In the genomic region with DNA sequence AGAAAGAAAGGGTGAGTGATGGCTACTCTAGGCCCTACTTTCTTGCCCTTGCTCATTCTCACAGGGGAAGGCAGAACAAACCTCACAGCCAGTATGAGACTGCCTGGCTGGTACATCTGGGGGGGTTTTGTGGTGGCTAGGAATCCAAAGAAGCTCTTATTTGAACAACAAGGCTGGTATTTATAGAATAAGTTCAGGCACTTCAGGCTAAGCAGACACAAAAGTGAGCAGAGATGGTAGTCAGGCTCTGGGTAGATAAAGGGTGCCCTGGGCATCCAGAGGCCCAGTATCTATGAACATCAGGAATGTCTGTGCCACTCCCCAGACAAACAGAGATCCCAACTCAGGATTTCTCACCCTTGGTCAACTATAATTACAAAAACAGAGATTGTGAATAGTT, we compare ENCODE assay signal across 12 cellular contexts. TPM values are rescaled to one million over a fixed set of nuclear protein-coding genes. Genes with fewer than 3 reads are reported as not detected.
A peak's percentile ranks its signal among the peaks of the same experiment; 100 is the strongest.
DNase-seq lines count a peak whose midpoint lies in the region; ATAC-seq and TF ChIP-seq lines count a peak whose summit lies in the region.
"Had no signal": no experiment of that assay in that cellular context is flagged by ENCODE, and none has a peak within 500 bp of the region (broad histone marks: within the 10 kb centered on the region; RNA-seq: fewer than 3 reads in every experiment).

No MANE protein-coding gene starts in this region.

- H3K4me1 Mint-ChIP-seq in activated CD4-positive, alpha-beta T cell treated with anti-CD3 and anti-CD28 coated beads, Interleukin-2, amount 10 ng/mL, durations not matched to agents 7 days and 5 days: no peaks in the 10 kb centered on the region

- H3K36me3 ChIP-seq in PC-3 (ENCODE audit: low read depth, low read length): no peaks in the 10 kb centered on the region
- H3K36me3 ChIP-seq in osteoblast (ENCODE audit: insufficient read depth, low read length): no peaks in the 10 kb centered on the region
- H3K36me3 ChIP-seq in upper lobe of right lung: no peaks in the 10 kb centered on the region
- H3K36me3 ChIP-seq: breast epithelium had no signal

- no peaks in the 10 kb centered on the region for H3K9me3 Mint-ChIP-seq in activated CD4-positive, alpha-beta T cell treated with anti-CD3 and anti-CD28 coated beads, Interleukin-2, amount 10 ng/mL, durations not matched to agents 7 days and 5 days
- H3K9me3 Mint-ChIP-seq: activated CD4-positive, alpha-beta T cell treated with anti-CD3 and anti-CD28 coated beads, Interleukin-2, amount 10 ng/mL, durations not matched to agents 24 days and 14 days; memory B cell had no signal

- ATAC-seq in PC-3 (no peak), upper lobe of right lung (no peak)

- BruUV-seq in PC-3 (replicated peaks; lab: Mats Ljungman, UMichigan): no TSS peak

- DNase-seq in AG10803 (ENCODE audit: low read depth) (peak; percentile 75), PC-3 (no peak), dedifferentiated amniotic fluid mesenchymal stem cell (ENCODE audit: extremely low spot score) (peak; percentile 44), osteoblast (ENCODE audit: insufficient read length, low spot score, missing footprints) (no peak), upper lobe of right lung (no peak), SW 1271 (lab: John Stamatoyannopoulos, UW) (no peak), SHP77 (lab: John Stamatoyannopoulos, UW) (no peak)
- DNase-seq in activated CD4-positive, alpha-beta T cell treated with anti-CD3 and anti-CD28 coated beads, Interleukin-2, amount 10 ng/mL, durations not matched to agents 7 days and 5 days: no peak
- DNase-seq: activated CD4-positive, alpha-beta T cell treated with anti-CD3 and anti-CD28 coated beads, Interleukin-2, amount 10 ng/mL, durations not matched to agents 24 days and 14 days; T-helper 1 cell had no signal

- peaks cover 49% of the 10 kb centered on the region for H3K4me1 ChIP-seq in PC-3 (ENCODE audit: insufficient read depth, low read length)
- peaks cover 70% of the 10 kb centered on the region for H3K4me1 ChIP-seq in osteoblast (ENCODE audit: insufficient read depth, low read length)
- peaks cover 12% of the 10 kb centered on the region for H3K4me1 ChIP-seq in upper lobe of right lung
- H3K4me1 ChIP-seq: breast epithelium had no signal

- H2AFZ ChIP-seq in PC-3 (ENCODE audit: low read length): peak overlapping the region; percentile 35; the same call in 1 of the 2 replicates
- peak overlapping the region; percentile 78 for H2AFZ ChIP-seq in osteoblast (ENCODE audit: low read length)

- no peak for TF ChIP-seq CTCF in AG10803 (conservative IDR thresholded peaks at IDR 0.05; ENCODE audit: low read length)
- TF ChIP-seq CTCF in PC-3 (conservative IDR thresholded peaks at IDR 0.05; ENCODE audit: low read depth, low read length): no peak
- TF ChIP-seq CTCF in osteoblast (IDR thresholded peaks at IDR 0.05; ENCODE audit: extremely low read depth, low read depth, low read length): no peak
- no peak for TF ChIP-seq CTCF in upper lobe of right lung (IDR thresholded peaks at IDR 0.05)

- CTCF ChIA-PET in PC-3 (lab: Charles Lee): no interaction called here
- CTCF ChIA-PET in activated CD4-positive, alpha-beta T cell treated with anti-CD3 and anti-CD28 coated beads, Interleukin-2, amount 10 ng/mL, durations not matched to agents 7 days and 5 days (lab: Charles Lee): interaction anchor here (0.6 to 0.9 kb wide), 2 partner anchors 19 to 21 kb away, joined by 3 to 6 read pairs; no protein-coding TSS in a partner anchor

- no peak overlapping the region for H3K4me3 ChIP-seq in AG10803 (ENCODE audit: low read length)
- H3K4me3 ChIP-seq in PC-3 (ENCODE audit: low read length): no peak overlapping the region
- no peak overlapping the region for H3K4me3 ChIP-seq in osteoblast (ENCODE audit: insufficient read depth, low read length)
- no peak overlapping the region for H3K4me3 ChIP-seq in upper lobe of right lung
- H3K4me3 ChIP-seq: breast epithelium had no signal

- POLR2A ChIA-PET in PC-3 (lab: Charles Lee; ENCODE audit: unreplicated experiment): no interaction called here
- POLR2A ChIA-PET in activated CD4-positive, alpha-beta T cell treated with anti-CD3 and anti-CD28 coated beads, Interleukin-2, amount 10 ng/mL, durations not matched to agents 7 days and 5 days (lab: Charles Lee): no interaction called here

- no peaks in the 10 kb centered on the region for H3K36me3 Mint-ChIP-seq in activated CD4-positive, alpha-beta T cell treated with anti-CD3 and anti-CD28 coated beads, Interleukin-2, amount 10 ng/mL, durations not matched to agents 7 days and 5 days (ENCODE audit: low read depth)
- H3K36me3 Mint-ChIP-seq: memory B cell had no signal

- no peaks in the 10 kb centered on the region for H3K9me2 ChIP-seq in PC-3 (replicated peaks; ENCODE audit: low read length)

- no peaks in the 10 kb centered on the region for H3K27me3 ChIP-seq in PC-3 (ENCODE audit: low read length)
- H3K27me3 ChIP-seq in osteoblast (ENCODE audit: insufficient read depth, low read length): no peaks in the 10 kb centered on the region
- H3K27me3 ChIP-seq in upper lobe of right lung: no peaks in the 10 kb centered on the region
- H3K27me3 ChIP-seq: breast epithelium had no signal

- no peaks in the 10 kb centered on the region for H3K9me3 ChIP-seq in PC-3 (ENCODE audit: low read length)
- H3K9me3 ChIP-seq in osteoblast (ENCODE audit: low read depth, low read length): no peaks in the 10 kb centered on the region
- no peaks in the 10 kb centered on the region for H3K9me3 ChIP-seq in upper lobe of right lung
- H3K9me3 ChIP-seq: breast epithelium had no signal

- H3K79me2 ChIP-seq in PC-3 (ENCODE audit: low read length) (no peaks in the 10 kb centered on the region), osteoblast (ENCODE audit: insufficient read depth, low read length) (peaks cover 8% of the 10 kb centered on the region)

- no peak overlapping the region for H3K4me2 ChIP-seq in PC-3 (ENCODE audit: low read length)
- no peak overlapping the region for H3K4me2 ChIP-seq in osteoblast (ENCODE audit: insufficient read depth, low read length)

- no peak overlapping the region for H3K9ac ChIP-seq in PC-3 (ENCODE audit: low read length)

- no peak overlapping the region for H3K4me3 Mint-ChIP-seq in activated CD4-positive, alpha-beta T cell treated with anti-CD3 and anti-CD28 coated beads, Interleukin-2, amount 10 ng/mL, durations not matched to agents 7 days and 5 days
- H3K4me3 Mint-ChIP-seq: activated CD4-positive, alpha-beta T cell treated with anti-CD3 and anti-CD28 coated beads, Interleukin-2, amount 10 ng/mL, durations not matched to agents 24 days and 14 days; memory B cell had no signal

- no peaks in the 10 kb centered on the region for H4K20me1 ChIP-seq in PC-3 (ENCODE audit: low read length)
- H4K20me1 ChIP-seq in osteoblast (ENCODE audit: insufficient read depth, low read length): no peaks in the 10 kb centered on the region

- peaks cover 10% of the 10 kb centered on the region for H3F3A ChIP-seq in PC-3 (ENCODE audit: low read length, unreplicated experiment)

- H3K27ac ChIP-seq in PC-3 (ENCODE audit: low read length) (no peak overlapping the region), osteoblast (ENCODE audit: low read depth, low read length) (peak overlapping the region; percentile 60), upper lobe of right lung (no peak overlapping the region)
- H3K27ac ChIP-seq: breast epithelium had no signal

- intact Hi-C loops in PC-3 (cut with micrococcal nuclease): no loop called here
- intact Hi-C loops in upper lobe of right lung (cut with DNase I): no loop called here

- no peak overlapping the region for H3K27ac Mint-ChIP-seq in activated CD4-positive, alpha-beta T cell treated with anti-CD3 and anti-CD28 coated beads, Interleukin-2, amount 10 ng/mL, durations not matched to agents 7 days and 5 days
- H3K27ac Mint-ChIP-seq: activated CD4-positive, alpha-beta T cell treated with anti-CD3 and anti-CD28 coated beads, Interleukin-2, amount 10 ng/mL, durations not matched to agents 24 days and 14 days; memory B cell had no signal

- no peaks in the 10 kb centered on the region for H3K27me3 Mint-ChIP-seq in activated CD4-positive, alpha-beta T cell treated with anti-CD3 and anti-CD28 coated beads, Interleukin-2, amount 10 ng/mL, durations not matched to agents 7 days and 5 days
- H3K27me3 Mint-ChIP-seq: activated CD4-positive, alpha-beta T cell treated with anti-CD3 and anti-CD28 coated beads, Interleukin-2, amount 10 ng/mL, durations not matched to agents 24 days and 14 days; memory B cell had no signal

RNA-seq across cellular contexts. Expression of gene RTN4, which starts 57.2 kb away (rescaled TPM):
- total RNA-seq in PC-3 (2014; rRNA removed): 150 and 170 TPM in 2 replicates
- 316 and 355 TPM in 2 replicates for total RNA-seq in osteoblast
- total RNA-seq in upper lobe of right lung: 275 TPM
- 10 to 100 TPM; 77.1 to 79.9 TPM for total RNA-seq in activated CD4-positive, alpha-beta T cell treated with anti-CD3 and anti-CD28 coated beads, Interleukin-2, amount 10 ng/mL, durations not matched to agents 7 days and 5 days

Comparison
In these comparisons a context has a peak if more than half of its experiments do, and no peak if none do; other contexts are left out.
1. DNase-seq: peak in AG10803 (single experiment) and dedifferentiated amniotic fluid mesenchymal stem cell (single experiment); none in PC-3 (single experiment), osteoblast (single experiment), upper lobe of right lung (single experiment), SW 1271 (0 of 2), activated CD4-positive, alpha-beta T cell treated with anti-CD3 and anti-CD28 coated beads, Interleukin-2, amount 10 ng/mL, durations not matched to agents 7 days and 5 days (single experiment) and SHP77 (0 of 2).